ENCODE assay signal across 1 cellular context in the genomic region with DNA sequence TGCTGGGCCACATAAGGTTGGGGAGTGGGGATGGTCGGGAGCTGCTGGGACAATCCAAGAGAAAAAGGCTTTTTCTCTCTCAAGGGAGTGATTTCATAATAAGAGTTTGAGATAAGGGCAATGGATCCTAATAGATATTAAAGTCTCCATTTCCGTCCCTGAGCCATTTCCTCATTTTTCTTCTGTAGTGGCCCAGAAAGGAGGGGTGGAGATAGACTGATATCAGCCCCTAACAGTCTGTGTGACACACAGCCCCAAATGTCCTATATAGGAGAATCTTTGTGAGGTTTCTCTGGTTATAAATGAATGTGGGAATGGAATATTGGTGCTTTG.
TF ChIP-seq lines count a peak whose summit lies in the region.

No MANE protein-coding gene starts in this region.

TF ChIP-seq in endothelial cell of umbilical vein, 7 proteins besides CTCF, POLR2A, EP300 and RAD21:
- TF ChIP-seq GATA2 (IDR thresholded peaks at IDR 0.05; ENCODE audit: insufficient read depth, insufficient read length, low read depth, low read length) (no peak), POLR2AphosphoS5 (IDR thresholded peaks at IDR 0.05; ENCODE audit: insufficient read depth, low read depth, low read length) (peak; percentile 7), MYC (IDR thresholded peaks at IDR 0.05; ENCODE audit: low read depth, low read length) (no peak), JUN (IDR thresholded peaks at IDR 0.05; ENCODE audit: borderline replicate concordance, insufficient read depth, insufficient read length, low read depth) (no peak)
TF ChIP-seq in endothelial cell of umbilical vein: peak in this region for 1.
